Comparison of ENCODE assay signal across 1 cellular context in the genomic region with DNA sequence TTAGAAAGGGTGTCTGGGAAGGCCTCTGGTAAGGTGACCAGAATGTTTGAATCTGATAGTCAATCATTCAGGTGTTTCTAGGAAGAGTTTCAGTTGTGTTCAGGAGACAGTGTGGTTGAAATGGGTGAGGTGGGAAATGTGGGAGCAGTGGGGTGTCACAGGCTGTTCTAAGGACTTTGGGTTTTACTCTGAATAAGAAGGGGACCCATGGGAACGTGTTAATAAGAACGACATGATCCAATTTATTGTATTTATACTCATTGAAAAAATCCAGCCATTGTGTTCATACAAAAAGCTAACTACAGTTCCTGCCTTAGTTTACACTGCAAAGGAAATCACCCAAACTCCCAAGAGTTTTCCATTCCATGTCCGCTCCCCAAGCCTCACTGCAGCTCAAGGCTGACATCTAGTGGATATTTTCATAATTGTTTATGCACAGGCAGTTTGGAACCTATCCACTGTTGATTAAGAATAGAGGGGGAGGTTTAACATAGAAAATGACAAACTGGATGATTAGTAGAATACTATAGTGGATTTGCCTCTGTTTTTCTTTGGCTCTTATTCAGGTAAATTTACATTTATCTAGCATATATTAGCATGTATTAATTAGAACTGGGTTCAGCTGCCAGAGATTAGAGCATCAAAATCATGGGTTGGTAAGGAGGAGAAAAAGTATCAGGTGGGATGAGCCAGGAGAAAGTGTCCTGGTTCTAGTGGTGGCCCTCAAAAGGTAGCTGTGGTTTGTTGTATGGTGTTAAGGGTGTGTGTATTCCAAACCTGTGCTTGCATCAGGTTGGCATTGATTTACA.
TF ChIP-seq lines count a peak whose summit lies in the region.

No MANE protein-coding gene starts in this region.

TF ChIP-seq in K562, 482 proteins besides CTCF, POLR2A, EP300 and RAD21 (continued from another document):
- TF ChIP-seq, protein P1, sequence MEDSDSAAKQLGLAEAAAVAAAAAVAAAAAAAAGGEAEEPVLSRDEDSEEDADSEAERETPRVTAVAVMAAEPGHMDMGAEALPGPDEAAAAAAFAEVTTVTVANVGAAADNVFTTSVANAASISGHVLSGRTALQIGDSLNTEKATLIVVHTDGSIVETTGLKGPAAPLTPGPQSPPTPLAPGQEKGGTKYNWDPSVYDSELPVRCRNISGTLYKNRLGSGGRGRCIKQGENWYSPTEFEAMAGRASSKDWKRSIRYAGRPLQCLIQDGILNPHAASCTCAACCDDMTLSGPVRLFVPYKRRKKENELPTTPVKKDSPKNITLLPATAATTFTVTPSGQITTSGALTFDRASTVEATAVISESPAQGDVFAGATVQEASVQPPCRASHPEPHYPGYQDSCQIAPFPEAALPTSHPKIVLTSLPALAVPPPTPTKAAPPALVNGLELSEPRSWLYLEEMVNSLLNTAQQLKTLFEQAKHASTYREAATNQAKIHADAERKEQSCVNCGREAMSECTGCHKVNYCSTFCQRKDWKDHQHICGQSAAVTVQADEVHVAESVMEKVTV (CRISPR knock-in tag; IDR thresholded peaks at IDR 0.05) = peak; percentile 96
- TF ChIP-seq ZNF174 (CRISPR knock-in tag; IDR thresholded peaks at IDR 0.05) = no peak
- TF ChIP-seq L3MBTL2 (IDR thresholded peaks at IDR 0.05) = no peak
- TF ChIP-seq HCFC1 (IDR thresholded peaks at IDR 0.05; ENCODE audit: low read depth, low read length) = no peak
- TF ChIP-seq RBM39 (optimal IDR thresholded peaks at IDR 0.05; ENCODE audit: low read depth, low read length) = no peak
- TF ChIP-seq SAFB (IDR thresholded peaks at IDR 0.05; ENCODE audit: borderline replicate concordance, low read depth, low read length) = no peak
- TF ChIP-seq ZNF12 (CRISPR knock-in tag; IDR thresholded peaks at IDR 0.05) = no peak
- TF ChIP-seq SMC3 (conservative IDR thresholded peaks at IDR 0.05; ENCODE audit: insufficient read depth, low read depth, low read length) = peak; percentile 70; the same call in 1 of the 2 replicates
- no peak for TF ChIP-seq SMAD2 (IDR thresholded peaks at IDR 0.05; ENCODE audit: low read depth, low read length)
- TF ChIP-seq HDAC6 (IDR thresholded peaks at IDR 0.05; ENCODE audit: low read depth, low read length) = no peak
TF ChIP-seq in K562: peak in this region for 5.
